ENCODE assay signal across 18 cellular contexts in genomic region chr3:177578488-177578887, GRCh38.
DNase-seq lines count a peak whose midpoint lies in the region; ATAC-seq and TF ChIP-seq lines count a peak whose summit lies in the region.
"Had no signal": no experiment of that assay in that cellular context is flagged by ENCODE, and none has a peak within 500 bp of the region (broad histone marks: within the 10 kb centered on the region; RNA-seq: fewer than 3 reads in every experiment).

No MANE protein-coding gene starts in this region.

- no peaks in the 10 kb centered on the region for H3K4me1 Mint-ChIP-seq in memory B cell
- H3K4me1 Mint-ChIP-seq in activated CD8-positive, alpha-beta T cell treated with anti-CD3 and anti-CD28 coated beads for 36 hours (ENCODE audit: low read depth) = no peaks in the 10 kb centered on the region
- H3K4me1 Mint-ChIP-seq in activated naive CD4-positive, alpha-beta T cell treated with anti-CD3 and anti-CD28 coated beads for 36 hours (ENCODE audit: low read depth) = no peaks in the 10 kb centered on the region
- H3K4me1 Mint-ChIP-seq: activated naive CD4-positive, alpha-beta T cell treated with anti-CD3 and anti-CD28 coated beads, Interleukin-2, amount 50 U/mL, for 24 hours had no signal

- intact Hi-C loops in activated CD8-positive, alpha-beta T cell treated with anti-CD3 and anti-CD28 coated beads for 36 hours (cut with micrococcal nuclease) = no loop called here
- intact Hi-C loops in activated naive CD4-positive, alpha-beta T cell treated with anti-CD3 and anti-CD28 coated beads for 36 hours (cut with micrococcal nuclease) = no loop called here

- H3K36me3 Mint-ChIP-seq in memory B cell = no peaks in the 10 kb centered on the region
- no peaks in the 10 kb centered on the region for H3K36me3 Mint-ChIP-seq in activated CD8-positive, alpha-beta T cell treated with anti-CD3 and anti-CD28 coated beads for 36 hours (ENCODE audit: low read depth)
- H3K36me3 Mint-ChIP-seq in activated naive CD4-positive, alpha-beta T cell treated with anti-CD3 and anti-CD28 coated beads for 36 hours (ENCODE audit: low read depth) = no peaks in the 10 kb centered on the region
- H3K36me3 Mint-ChIP-seq: activated naive CD4-positive, alpha-beta T cell treated with anti-CD3 and anti-CD28 coated beads, Interleukin-2, amount 50 U/mL, for 24 hours; T-cell had no signal

- POLR2A ChIA-PET in activated CD8-positive, alpha-beta T cell treated with anti-CD3 and anti-CD28 coated beads for 36 hours (lab: Charles Lee) = no interaction called here

- no peaks in the 10 kb centered on the region for H3K4me1 ChIP-seq in suprapubic skin

- no peak overlapping the region for H3K27ac ChIP-seq in suprapubic skin
- H3K27ac ChIP-seq: cardiac muscle cell, lower lobe of right lung, thoracic aorta had no signal

- no peaks in the 10 kb centered on the region for H3K36me3 ChIP-seq in suprapubic skin
- H3K36me3 ChIP-seq: cardiac muscle cell, lower lobe of right lung, thoracic aorta had no signal

- WGBS in suprapubic skin = 74% methylated on average over 6 of the region's 6 CpGs

- H3K4me3 Mint-ChIP-seq in memory B cell = no peak overlapping the region
- H3K4me3 Mint-ChIP-seq in activated CD8-positive, alpha-beta T cell treated with anti-CD3 and anti-CD28 coated beads for 36 hours = no peak overlapping the region
- no peak overlapping the region for H3K4me3 Mint-ChIP-seq in activated naive CD4-positive, alpha-beta T cell treated with anti-CD3 and anti-CD28 coated beads for 36 hours
- H3K4me3 Mint-ChIP-seq: activated naive CD4-positive, alpha-beta T cell treated with anti-CD3 and anti-CD28 coated beads, Interleukin-2, amount 50 U/mL, for 24 hours; effector memory CD8-positive, alpha-beta T cell; HFFc6; nephron; T-cell had no signal

- TF ChIP-seq EP300 in suprapubic skin (IDR thresholded peaks at IDR 0.05) = no peak

- H3K9me3 Mint-ChIP-seq in memory B cell = no peaks in the 10 kb centered on the region
- peaks cover 3% of the 10 kb centered on the region for H3K9me3 Mint-ChIP-seq in activated CD8-positive, alpha-beta T cell treated with anti-CD3 and anti-CD28 coated beads for 36 hours
- H3K9me3 Mint-ChIP-seq in activated naive CD4-positive, alpha-beta T cell treated with anti-CD3 and anti-CD28 coated beads for 36 hours = no peaks in the 10 kb centered on the region
- H3K9me3 Mint-ChIP-seq: activated naive CD4-positive, alpha-beta T cell treated with anti-CD3 and anti-CD28 coated beads, Interleukin-2, amount 50 U/mL, for 24 hours; effector memory CD8-positive, alpha-beta T cell; HFFc6; T-cell had no signal

- TF ChIP-seq CTCF in activated CD8-positive, alpha-beta T cell treated with anti-CD3 and anti-CD28 coated beads for 36 hours (IDR thresholded peaks at IDR 0.05) = no peak
- no peak for TF ChIP-seq CTCF in suprapubic skin (IDR thresholded peaks at IDR 0.05)

- peaks cover 2% of the 10 kb centered on the region for H3K27me3 Mint-ChIP-seq in memory B cell
- no peaks in the 10 kb centered on the region for H3K27me3 Mint-ChIP-seq in activated CD8-positive, alpha-beta T cell treated with anti-CD3 and anti-CD28 coated beads for 36 hours
- no peaks in the 10 kb centered on the region for H3K27me3 Mint-ChIP-seq in activated naive CD4-positive, alpha-beta T cell treated with anti-CD3 and anti-CD28 coated beads for 36 hours (ENCODE audit: low read depth)
- H3K27me3 Mint-ChIP-seq: activated naive CD4-positive, alpha-beta T cell treated with anti-CD3 and anti-CD28 coated beads, Interleukin-2, amount 50 U/mL, for 24 hours; effector memory CD8-positive, alpha-beta T cell; T-cell had no signal

- CTCF ChIA-PET in activated CD8-positive, alpha-beta T cell treated with anti-CD3 and anti-CD28 coated beads for 36 hours (lab: Charles Lee) = no interaction called here
- CTCF ChIA-PET in activated naive CD4-positive, alpha-beta T cell treated with anti-CD3 and anti-CD28 coated beads for 36 hours (lab: Charles Lee) = no interaction called here

- ATAC-seq in GM18870 (IDR thresholded peaks at IDR 0.05; ENCODE audit: unreplicated experiment) = peak; percentile 91
- peak; percentile 60 for ATAC-seq in GM21825 (IDR thresholded peaks at IDR 0.05; ENCODE audit: unreplicated experiment)
- ATAC-seq in HG03280 (IDR thresholded peaks at IDR 0.05; ENCODE audit: unreplicated experiment) = peak; percentile 58
- ATAC-seq in memory B cell (ENCODE audit: low read depth) = peak; percentile 86
- ATAC-seq in activated CD8-positive, alpha-beta T cell treated with anti-CD3 and anti-CD28 coated beads for 36 hours = no peak
- ATAC-seq in GM18873 (IDR thresholded peaks at IDR 0.05; ENCODE audit: low FRiP score, unreplicated experiment) = no peak
- ATAC-seq: effector memory CD8-positive, alpha-beta T cell; lower lobe of right lung; T-cell had no signal

- TF ChIP-seq POLR2A in suprapubic skin (IDR thresholded peaks at IDR 0.05) = no peak

- H3K27ac Mint-ChIP-seq in memory B cell = no peak overlapping the region
- no peak overlapping the region for H3K27ac Mint-ChIP-seq in activated CD8-positive, alpha-beta T cell treated with anti-CD3 and anti-CD28 coated beads for 36 hours
- H3K27ac Mint-ChIP-seq in activated naive CD4-positive, alpha-beta T cell treated with anti-CD3 and anti-CD28 coated beads for 36 hours = no peak overlapping the region
- H3K27ac Mint-ChIP-seq: activated naive CD4-positive, alpha-beta T cell treated with anti-CD3 and anti-CD28 coated beads, Interleukin-2, amount 50 U/mL, for 24 hours; effector memory CD8-positive, alpha-beta T cell; HFFc6; nephron; T-cell had no signal

- H3K9me3 ChIP-seq in suprapubic skin = no peaks in the 10 kb centered on the region
- H3K9me3 ChIP-seq: lower lobe of right lung, thoracic aorta had no signal

- DNase-seq in memory B cell (ENCODE audit: low spot score in 2 of 2) (no peak), suprapubic skin (ENCODE audit: low spot score in 2 of 2) (no peak)
- no peak for DNase-seq in activated CD8-positive, alpha-beta T cell treated with anti-CD3 and anti-CD28 coated beads for 36 hours
- DNase-seq in activated naive CD4-positive, alpha-beta T cell treated with anti-CD3 and anti-CD28 coated beads for 36 hours = no peak
- DNase-seq: effector memory CD8-positive, alpha-beta T cell; HFFc6; lower lobe of right lung; NCI-H187; NCI-H69; T-cell had no signal

- no peak overlapping the region for H3K4me3 ChIP-seq in suprapubic skin
- H3K4me3 ChIP-seq: cardiac muscle cell, lower lobe of right lung, thoracic aorta had no signal

- H3K27me3 ChIP-seq in suprapubic skin = no peaks in the 10 kb centered on the region
- H3K27me3 ChIP-seq: cardiac muscle cell had no signal

Comparison
In these comparisons a context has a peak if more than half of its experiments do, and no peak if none do; other contexts are left out.
1. ATAC-seq: peak in GM18870 (single experiment), GM21825 (single experiment), HG03280 (single experiment) and memory B cell (single experiment); none in activated CD8-positive, alpha-beta T cell treated with anti-CD3 and anti-CD28 coated beads for 36 hours (single experiment) and GM18873 (single experiment).